In genomic region chr6:73854998-73855718, GRCh38 we compare ENCODE assay signal across 10 cellular contexts.
DNase-seq lines count a peak whose midpoint lies in the region; ATAC-seq, FAIRE-seq and TF ChIP-seq lines count a peak whose summit lies in the region.
"Had no signal": no experiment of that assay in that cellular context is flagged by ENCODE, and none has a peak within 500 bp of the region (broad histone marks: within the 10 kb centered on the region; RNA-seq: fewer than 3 reads in every experiment).

No MANE protein-coding gene starts in this region.

- ATAC-seq in HG03354 (IDR thresholded peaks at IDR 0.05; ENCODE audit: poor library complexity, severe bottlenecking, unreplicated experiment) = no peak

- no peaks in the 10 kb centered on the region for H3K27me3 ChIP-seq in BE2C
- H3K27me3 ChIP-seq in OCI-LY1 (ENCODE audit: insufficient read depth, low read length) = no peaks in the 10 kb centered on the region
- H3K27me3 ChIP-seq: SJSA1 had no signal

- no peaks in the 10 kb centered on the region for H3F3A ChIP-seq in OCI-LY1 (ENCODE audit: insufficient read depth, low read length)

- DNase-seq in BE2C = peak; percentile 33
- peak; percentile 47 for DNase-seq in GM13977 (ENCODE audit: low spot score)
- DNase-seq in HTR-8/SVneo (ENCODE audit: insufficient read length, low spot score) = peak; percentile 26
- no peak for DNase-seq in chondrocyte (ENCODE audit: low spot score)
- peak; percentile 46 for DNase-seq in medulla oblongata (ENCODE audit: extremely low spot score)
- no peak for DNase-seq in GDM1 (lab: John Stamatoyannopoulos, UW)

- no peaks in the 10 kb centered on the region for H3K36me3 Mint-ChIP-seq in chondrocyte (ENCODE audit: low read depth)

- H3K4me1 ChIP-seq in BE2C (no peaks in the 10 kb centered on the region), OCI-LY1 (ENCODE audit: insufficient read depth, low read length, severe bottlenecking) (no peaks in the 10 kb centered on the region)
- H3K4me1 ChIP-seq: SJSA1 had no signal

- no peaks in the 10 kb centered on the region for H3K79me2 ChIP-seq in OCI-LY1 (ENCODE audit: insufficient read depth, low read length)

- no peaks in the 10 kb centered on the region for H3K9me3 Mint-ChIP-seq in chondrocyte (ENCODE audit: low read depth)

- H3K36me3 ChIP-seq in BE2C (no peaks in the 10 kb centered on the region), OCI-LY1 (ENCODE audit: insufficient read depth, low read length) (no peaks in the 10 kb centered on the region)
- H3K36me3 ChIP-seq: SJSA1 had no signal

- H3K9me2 ChIP-seq in OCI-LY1 (ENCODE audit: low read depth, low read length) = no peaks in the 10 kb centered on the region

- H3K9me3 ChIP-seq in BE2C (no peaks in the 10 kb centered on the region), OCI-LY1 (ENCODE audit: low read length) (no peaks in the 10 kb centered on the region)
- H3K9me3 ChIP-seq: SJSA1 had no signal

- no peak overlapping the region for H3K27ac Mint-ChIP-seq in chondrocyte (ENCODE audit: unreplicated experiment)

- H3K9ac ChIP-seq in OCI-LY1 (ENCODE audit: low read length) = no peak overlapping the region

- H3K27ac ChIP-seq in OCI-LY1 (ENCODE audit: low read depth, low read length, poor library complexity, severe bottlenecking) = no peak overlapping the region
- H3K27ac ChIP-seq: SJSA1 had no signal

- no peaks in the 10 kb centered on the region for H4K20me1 ChIP-seq in OCI-LY1 (ENCODE audit: insufficient read depth, low read length)

- H3K4me3 ChIP-seq in BE2C (ENCODE audit: low read depth, low read length) = no peak overlapping the region
- H3K4me3 ChIP-seq in OCI-LY1 (ENCODE audit: low read depth, low read length, poor library complexity, severe bottlenecking) = no peak overlapping the region
- H3K4me3 ChIP-seq: SJSA1, skin epidermis had no signal

- 0 out of 2 replicates have a peak overlapping the region, but pooled peaks have one; percentile 35 for H2AFZ ChIP-seq in OCI-LY1 (ENCODE audit: low read length)

- no peak for FAIRE-seq in HTR-8/SVneo (lab: Jason Lieb, UNC)

- TF ChIP-seq CTCF in BE2C (IDR thresholded peaks at IDR 0.05; ENCODE audit: low read depth, low read length) (peak; percentile 62), GM13977 (IDR thresholded peaks at IDR 0.05; ENCODE audit: extremely low read depth, insufficient read depth, missing control alignments) (peak; percentile 56), OCI-LY1 (IDR thresholded peaks at IDR 0.05; ENCODE audit: low read length) (peak; percentile 76), chondrocyte (IDR thresholded peaks at IDR 0.05) (peak; percentile 97)

- H3K4me3 Mint-ChIP-seq in chondrocyte (ENCODE audit: unreplicated experiment) = no peak overlapping the region

- H3K4me2 ChIP-seq in OCI-LY1 (ENCODE audit: low read length) = no peak overlapping the region

- in situ Hi-C loops in GM13977 (cut with MboI; ENCODE audit: low pct_unique_long_range_greater_than_20kb, low sequenced_read_pairs, unreplicated experiment) = no loop called here

- H3K4me1 Mint-ChIP-seq in chondrocyte (ENCODE audit: low read depth) = peaks cover 9% of the 10 kb centered on the region

- H3K27me3 Mint-ChIP-seq in chondrocyte (ENCODE audit: low read depth) = no peaks in the 10 kb centered on the region

Comparison
In these comparisons a context has a peak if more than half of its experiments do, and no peak if none do; other contexts are left out.
1. DNase-seq: peak in BE2C (single experiment), GM13977 (single experiment), HTR-8/SVneo (single experiment) and medulla oblongata (single experiment); none in chondrocyte (single experiment) and GDM1 (single experiment).
2. Peak in every context shown above with its lines, with median percentiles within 50 percentile points of each other: CTCF ChIP-seq.